1 cellular context compared by ENCODE assay signal in genomic region chrX:97074400-97074799, GRCh38.
TF ChIP-seq lines count a peak whose summit lies in the region.

No MANE protein-coding gene starts in this region.

TF ChIP-seq in SK-N-SH treated with all-trans-retinoic acid at 6 μM for 48 hours, 23 proteins besides CTCF, POLR2A, EP300 and RAD21 (continued from another document):
- TF ChIP-seq, protein P1, sequence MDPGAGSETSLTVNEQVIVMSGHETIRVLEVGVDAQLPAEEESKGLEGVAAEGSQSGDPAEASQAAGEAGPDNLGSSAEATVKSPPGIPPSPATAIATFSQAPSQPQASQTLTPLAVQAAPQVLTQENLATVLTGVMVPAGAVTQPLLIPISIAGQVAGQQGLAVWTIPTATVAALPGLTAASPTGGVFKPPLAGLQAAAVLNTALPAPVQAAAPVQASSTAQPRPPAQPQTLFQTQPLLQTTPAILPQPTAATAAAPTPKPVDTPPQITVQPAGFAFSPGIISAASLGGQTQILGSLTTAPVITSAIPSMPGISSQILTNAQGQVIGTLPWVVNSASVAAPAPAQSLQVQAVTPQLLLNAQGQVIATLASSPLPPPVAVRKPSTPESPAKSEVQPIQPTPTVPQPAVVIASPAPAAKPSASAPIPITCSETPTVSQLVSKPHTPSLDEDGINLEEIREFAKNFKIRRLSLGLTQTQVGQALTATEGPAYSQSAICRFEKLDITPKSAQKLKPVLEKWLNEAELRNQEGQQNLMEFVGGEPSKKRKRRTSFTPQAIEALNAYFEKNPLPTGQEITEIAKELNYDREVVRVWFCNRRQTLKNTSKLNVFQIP (CRISPR knock-in tag; IDR thresholded peaks at IDR 0.05; ENCODE audit: borderline replicate concordance, low read depth): no peak
